In the genomic region with DNA sequence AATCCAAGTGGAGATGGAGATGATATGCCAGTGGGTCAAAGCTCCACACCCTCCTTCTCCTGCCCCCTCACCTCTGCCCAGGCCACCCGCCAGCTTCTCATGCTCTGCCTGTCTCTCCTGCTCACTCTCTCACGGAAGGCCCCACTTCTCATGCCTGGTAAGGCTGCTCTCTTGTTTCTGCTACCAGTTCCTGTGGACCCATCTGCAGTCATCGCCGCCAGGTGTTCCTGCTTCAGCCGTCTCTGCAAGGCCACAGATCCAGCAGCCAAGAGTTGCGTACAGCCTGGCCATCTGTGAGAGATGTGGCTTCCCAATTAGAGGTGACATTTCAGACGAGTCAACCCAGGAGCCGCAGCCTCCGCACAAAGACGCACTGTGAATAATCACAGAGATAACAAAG, we compare ENCODE assay signal across 26 cellular contexts.
"Had no signal": no experiment of that assay in that cellular context is flagged by ENCODE, and none has a peak within 500 bp of the region (broad histone marks: within the 10 kb centered on the region; RNA-seq: fewer than 3 reads in every experiment).

No MANE protein-coding gene starts in this region.

- ATAC-seq: activated CD4-positive, alpha-beta T cell treated with anti-CD3 and anti-CD28 coated beads for 36 hours; activated CD8-positive, alpha-beta memory T cell treated with anti-CD3 and anti-CD28 coated beads, Interleukin-2, amount 10 ng/mL, durations not matched to agents 7 days and 5 days; activated CD8-positive, alpha-beta T cell treated with anti-CD3 and anti-CD28 coated beads, Interleukin-2, amount 10 ng/mL, durations not matched to agents 7 days and 5 days; foreskin keratinocyte; gastrocnemius medialis; heart left ventricle had no signal

- H3K9me3 ChIP-seq: esophagus muscularis mucosa, gastrocnemius medialis had no signal

- H3K4me1 ChIP-seq: foreskin keratinocyte, gastrocnemius medialis had no signal

- H3K27me3 ChIP-seq: brain microvascular endothelial cell, dorsolateral prefrontal cortex, esophagus muscularis mucosa, foreskin keratinocyte, gastrocnemius medialis, heart left ventricle had no signal

- H3K27ac ChIP-seq: brain microvascular endothelial cell, dorsolateral prefrontal cortex, esophagus muscularis mucosa, foreskin keratinocyte, gastrocnemius medialis, heart left ventricle had no signal

- H3K36me3 ChIP-seq: brain microvascular endothelial cell, esophagus muscularis mucosa, gastrocnemius medialis, heart left ventricle had no signal

- DNase-seq: activated CD4-positive, alpha-beta memory T cell treated with anti-CD3 and anti-CD28 coated beads for 36 hours; activated CD4-positive, alpha-beta T cell treated with anti-CD3 and anti-CD28 coated beads for 36 hours; activated CD4-positive, alpha-beta T cell treated with anti-CD3 and anti-CD28 coated beads, Interleukin-2, amount 10 ng/mL, durations not matched to agents 24 days and 14 days; activated CD4-positive, CD25-positive, alpha-beta regulatory T cell; activated CD4-positive, CD25-positive, alpha-beta regulatory T cell treated with anti-CD3 and anti-CD28 coated beads, Interleukin-2, amount 50 U/mL, for 72 hours; activated CD8-positive, alpha-beta memory T cell treated with anti-CD3 and anti-CD28 coated beads, Interleukin-2, amount 10 ng/mL, durations not matched to agents 7 days and 5 days; activated CD8-positive, alpha-beta memory T cell treated with anti-CD3 and anti-CD28 coated beads, Interleukin-2, amount 50 U/mL, for 4 hours; activated CD8-positive, alpha-beta T cell treated with anti-CD3 and anti-CD28 coated beads, Interleukin-2, amount 10 ng/mL, durations not matched to agents 7 days and 5 days; activated gamma-delta T cell treated with Interleukin-2 at 50 U/mL for 16 hours; activated naive CD4-positive, alpha-beta T cell treated with anti-CD3 and anti-CD28 coated beads, Interleukin-2, amount 50 U/mL, for 16 hours; activated naive CD4-positive, alpha-beta T cell treated with Interleukin-2 at 50 U/mL for 16 hours; activated T-cell treated with anti-CD3 and anti-CD28 coated beads, Interleukin-2, amount 50 U/mL, for 1 hour; activated T-cell treated with anti-CD3 and anti-CD28 coated beads, Interleukin-2, amount 50 U/mL, for 48 hours; amniotic stem cell; anterior cingulate cortex; brain microvascular endothelial cell; dorsolateral prefrontal cortex; effector memory CD4-positive, alpha-beta T cell; endodermal cell; foreskin keratinocyte; gastrocnemius medialis; glutamatergic neuron; heart left ventricle; T-helper 2 cell had no signal

- H3K4me3 ChIP-seq: coronary artery, dorsolateral prefrontal cortex, esophagus muscularis mucosa, gastrocnemius medialis, heart left ventricle had no signal
